33 cellular contexts compared by ENCODE assay signal in the genomic region with DNA sequence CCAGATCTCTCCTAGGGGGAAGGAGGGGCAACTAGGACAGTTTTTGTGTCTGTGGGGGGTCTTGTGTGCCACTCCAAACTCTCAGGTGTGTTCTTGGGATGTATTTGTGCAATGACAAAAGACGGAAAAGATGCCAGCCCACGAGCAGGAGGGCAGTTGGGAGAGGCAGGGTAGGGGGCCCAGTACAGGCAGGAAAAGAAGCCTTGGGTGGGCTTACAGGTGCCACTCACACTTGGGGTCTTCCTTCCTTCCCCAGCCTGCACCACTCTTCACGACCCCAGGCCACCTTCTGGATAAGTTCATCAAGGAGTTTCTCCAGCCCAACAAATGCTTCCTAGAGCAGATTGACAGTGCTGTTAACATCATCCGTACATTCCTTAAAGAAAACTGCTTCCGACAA. TPM values are rescaled to one million over a fixed set of nuclear protein-coding genes. Genes with fewer than 3 reads are reported as not detected.
"Had no signal": no experiment of that assay in that cellular context is flagged by ENCODE, and none has a peak within 500 bp of the region (broad histone marks: within the 10 kb centered on the region; RNA-seq: fewer than 3 reads in every experiment).

No MANE protein-coding gene starts in this region.

- H3K27me3 ChIP-seq: neutrophil, pancreas, spleen, suprapubic skin, testis, tibial artery, transverse colon, upper lobe of right lung, uterus had no signal

- H3K4me1 ChIP-seq: pancreas, prostate gland, suprapubic skin, testis, tibial artery, transverse colon, upper lobe of right lung, uterus had no signal

- H3K9me3 Mint-ChIP-seq: natural killer cell treated with Interleukin-12 subunit alpha and Interleukin-12 subunit beta and Interleukin-15 and Interleukin-18, amount 100 ng/mL, for 72 hours; type B pancreatic cell had no signal

- H3K4me3 Mint-ChIP-seq: naive thymus-derived CD8-positive, alpha-beta T cell; natural killer cell treated with Interleukin-12 subunit alpha and Interleukin-12 subunit beta and Interleukin-15 and Interleukin-18, amount 100 ng/mL, for 72 hours; nephron progenitor cell; neural crest cell; stimulated activated memory B cell treated with anti-CD40 and anti-IgM and Interleukin-4, amounts not matched to agents 10 μg/mL and 1 μg/mL and 100 μg/mL, for 72 hours; stimulated activated naive CD8-positive, alpha-beta T cell treated with anti-CD3 and anti-CD28 coated beads, Interleukin-15, amount 100 ng/mL, for 72 hours; type B pancreatic cell had no signal

- H3K4me3 ChIP-seq: pancreas, prostate gland, skin epidermis, smooth muscle cell, spleen, suprapubic skin, testis, tibial artery, transverse colon, upper lobe of right lung, uterus had no signal

- FAIRE-seq: pancreas had no signal

- H3K36me3 Mint-ChIP-seq: type B pancreatic cell had no signal

- H3K9me3 ChIP-seq: neutrophil, pancreas, prostate gland, suprapubic skin, testis, tibial artery, transverse colon, upper lobe of right lung, uterus had no signal

- H3K4me2 ChIP-seq: smooth muscle cell had no signal

- ATAC-seq: naive thymus-derived CD8-positive, alpha-beta T cell; natural killer cell treated with Interleukin-12 subunit alpha and Interleukin-12 subunit beta and Interleukin-15 and Interleukin-18, amount 100 ng/mL, for 72 hours; right cardiac atrium; sciatic nerve; stimulated activated memory B cell treated with anti-CD40 and anti-IgM and Interleukin-4, amounts not matched to agents 10 μg/mL and 1 μg/mL and 100 μg/mL, for 72 hours; stimulated activated naive CD8-positive, alpha-beta T cell treated with anti-CD3 and anti-CD28 coated beads, Interleukin-15, amount 100 ng/mL, for 72 hours; stimulated activated naive CD8-positive, alpha-beta T cell treated with anti-CD3 and anti-CD28 coated beads, Interleukin-15, Interleukin-2, amounts not matched to agents 100 U/mL and 50 U/mL, for 24 hours; upper lobe of right lung had no signal

- H3K27ac ChIP-seq: neutrophil, pancreas, prostate gland, skin epidermis, spleen, suprapubic skin, testis, tibial artery, transverse colon, upper lobe of right lung, uterus had no signal

- H3K4me1 Mint-ChIP-seq: nephron progenitor cell; stimulated activated naive CD8-positive, alpha-beta T cell treated with anti-CD3 and anti-CD28 coated beads, Interleukin-15, amount 100 ng/mL, for 72 hours had no signal

- H3K36me3 ChIP-seq: neutrophil, pancreas, prostate gland, uterus had no signal

- H3K27ac Mint-ChIP-seq: natural killer cell treated with Interleukin-12 subunit alpha and Interleukin-12 subunit beta and Interleukin-15 and Interleukin-18, amount 100 ng/mL, for 72 hours; nephron progenitor cell; stimulated activated memory B cell treated with anti-CD40 and anti-IgM and Interleukin-4, amounts not matched to agents 10 μg/mL and 1 μg/mL and 100 μg/mL, for 72 hours; type B pancreatic cell had no signal

- H3K27me3 Mint-ChIP-seq: naive thymus-derived CD8-positive, alpha-beta T cell; natural killer cell treated with Interleukin-12 subunit alpha and Interleukin-12 subunit beta and Interleukin-15 and Interleukin-18, amount 100 ng/mL, for 72 hours; stimulated activated memory B cell treated with anti-CD40 and anti-IgM and Interleukin-4, amounts not matched to agents 10 μg/mL and 1 μg/mL and 100 μg/mL, for 72 hours; stimulated activated naive CD8-positive, alpha-beta T cell treated with anti-CD3 and anti-CD28 coated beads, Interleukin-15, amount 100 ng/mL, for 72 hours had no signal

- DNase-seq: naive thymus-derived CD8-positive, alpha-beta T cell; nephron progenitor cell; nucleus accumbens; retina; right cardiac atrium; spleen; stimulated activated CD4-positive, alpha-beta T cell treated with anti-CD3 and anti-CD28 coated beads, Interleukin-12 subunit alpha, Interleukin-12 subunit beta, amount 100 ng/mL, for 4 hours; stimulated activated CD4-positive, alpha-beta T cell treated with anti-CD3 and anti-CD28 coated beads, Interleukin-1b, Interleukin-23, amount 100 ng/mL, for 48 hours; stimulated activated CD4-positive, alpha-beta T cell treated with anti-CD3 and anti-CD28 coated beads, Interleukin-4, amount 100 ng/mL, for 1 hour; stimulated activated CD4-positive, alpha-beta T cell treated with anti-CD3 and anti-CD28 coated beads, Interleukin-4, amount 100 ng/mL, for 4 hours; stimulated activated CD8-positive, alpha-beta memory T cell treated with anti-CD3 and anti-CD28 coated beads, Interleukin-4, amount 100 ng/mL, for 48 hours; stimulated activated naive CD4-positive, alpha-beta T cell; stimulated activated naive CD8-positive, alpha-beta T cell treated with anti-CD3 and anti-CD28 coated beads, Interleukin-15, amount 100 ng/mL, for 72 hours; stimulated activated naive CD8-positive, alpha-beta T cell treated with anti-CD3 and anti-CD28 coated beads, Interleukin-15, Interleukin-2, amounts not matched to agents 100 U/mL and 50 U/mL, for 24 hours; substantia nigra; testis; tibial artery; transverse colon; upper lobe of right lung; uterus had no signal

RNA-seq across cellular contexts. Expression of a gene that starts 24.4 kb away (rescaled TPM):
- total RNA-seq: neural crest cell, osteocyte, smooth muscle cell had no signal
- polyA plus RNA-seq: smooth muscle cell had no signal

RNA-seq across cellular contexts. Expression of a gene that starts 53.9 kb away (rescaled TPM):
- total RNA-seq: osteocyte, pulmonary artery endothelial cell had no signal
